In the genomic region with DNA sequence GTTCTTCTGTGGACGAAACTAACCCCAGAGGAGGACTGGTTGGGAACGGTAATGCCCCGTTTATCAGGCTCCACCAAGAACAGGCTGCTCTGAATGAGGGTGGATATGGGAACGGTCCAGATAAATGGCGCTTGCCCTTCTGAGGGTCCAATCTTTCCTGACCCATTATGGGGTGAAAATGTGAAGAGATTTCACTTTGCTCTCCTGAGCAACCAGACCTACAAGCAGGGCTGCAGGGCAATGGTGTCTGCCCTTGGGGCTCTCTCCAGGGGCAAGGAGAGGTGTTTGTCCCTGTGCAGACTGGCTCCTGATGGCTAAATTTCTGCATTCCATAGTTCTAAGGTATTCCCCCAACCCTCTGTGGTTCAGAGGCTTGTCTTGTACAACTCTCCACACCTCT, we compare ENCODE assay signal across 1 cellular context.
TF ChIP-seq lines count a peak whose summit lies in the region.

No MANE protein-coding gene starts in this region.

TF ChIP-seq in H1, 55 proteins besides CTCF, POLR2A, EP300 and RAD21 (continued from another document):
- TF ChIP-seq POLR2AphosphoS5 (IDR thresholded peaks at IDR 0.05; ENCODE audit: low read depth, low read length) (no peak), SUZ12 (IDR thresholded peaks at IDR 0.05; ENCODE audit: low read length) (no peak), SP1 (IDR thresholded peaks at IDR 0.05; ENCODE audit: low read depth, low read length) (no peak)
- TF ChIP-seq, protein P1, sequence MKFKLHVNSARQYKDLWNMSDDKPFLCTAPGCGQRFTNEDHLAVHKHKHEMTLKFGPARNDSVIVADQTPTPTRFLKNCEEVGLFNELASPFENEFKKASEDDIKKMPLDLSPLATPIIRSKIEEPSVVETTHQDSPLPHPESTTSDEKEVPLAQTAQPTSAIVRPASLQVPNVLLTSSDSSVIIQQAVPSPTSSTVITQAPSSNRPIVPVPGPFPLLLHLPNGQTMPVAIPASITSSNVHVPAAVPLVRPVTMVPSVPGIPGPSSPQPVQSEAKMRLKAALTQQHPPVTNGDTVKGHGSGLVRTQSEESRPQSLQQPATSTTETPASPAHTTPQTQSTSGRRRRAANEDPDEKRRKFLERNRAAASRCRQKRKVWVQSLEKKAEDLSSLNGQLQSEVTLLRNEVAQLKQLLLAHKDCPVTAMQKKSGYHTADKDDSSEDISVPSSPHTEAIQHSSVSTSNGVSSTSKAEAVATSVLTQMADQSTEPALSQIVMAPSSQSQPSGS (IDR thresholded peaks at IDR 0.05; ENCODE audit: low read length): no peak
